Comparison of ENCODE assay signal across 8 cellular contexts in genomic region chr12:124588689-124589318, GRCh38. TPM values are rescaled to one million over a fixed set of nuclear protein-coding genes. Genes with fewer than 3 reads are reported as not detected.
DNase-seq lines count a peak whose midpoint lies in the region; ATAC-seq and TF ChIP-seq lines count a peak whose summit lies in the region.

No MANE protein-coding gene starts in this region.

- H3K27me3 ChIP-seq in breast epithelium = no peaks in the 10 kb centered on the region
- H3K27me3 ChIP-seq in uterus = no peaks in the 10 kb centered on the region

- H3K27me3 Mint-ChIP-seq in MCF 10A (ENCODE audit: insufficient read depth, unreplicated experiment) = no peaks in the 10 kb centered on the region

- H3K36me3 ChIP-seq in breast epithelium = no peaks in the 10 kb centered on the region
- no peaks in the 10 kb centered on the region for H3K36me3 ChIP-seq in uterus

- peak; percentile 14 for ATAC-seq in left lobe of liver
- no peak for ATAC-seq in HG03039 (IDR thresholded peaks at IDR 0.05; ENCODE audit: unreplicated experiment)
- ATAC-seq in HG02885 (IDR thresholded peaks at IDR 0.05; ENCODE audit: poor library complexity, unreplicated experiment) = no peak

- POLR2A ChIA-PET in MCF 10A (lab: Yijun Ruan, JAX) = interaction anchor here (0.7 kb wide), 1 partner anchor 19 kb away, joined by 3 read pairs; no protein-coding TSS in a partner anchor

- H3K9me3 ChIP-seq in breast epithelium (no peaks in the 10 kb centered on the region), uterus (no peaks in the 10 kb centered on the region)

- peaks cover 22% of the 10 kb centered on the region for H3K4me1 Mint-ChIP-seq in MCF 10A (ENCODE audit: insufficient read depth, unreplicated experiment)

- H3K27ac Mint-ChIP-seq in MCF 10A (ENCODE audit: low read depth, unreplicated experiment) = peak overlapping the region; percentile 70

- H3K4me1 ChIP-seq in breast epithelium (no peaks in the 10 kb centered on the region), uterus (no peaks in the 10 kb centered on the region)

- no peaks in the 10 kb centered on the region for H3K36me3 Mint-ChIP-seq in MCF 10A (ENCODE audit: insufficient read depth, unreplicated experiment)

- H3K9me3 Mint-ChIP-seq in MCF 10A (ENCODE audit: unreplicated experiment) = no peaks in the 10 kb centered on the region

- H3K27ac ChIP-seq in breast epithelium = peak overlapping the region in 1 of 2 donors; percentile 50
- H3K27ac ChIP-seq in uterus = peak overlapping the region; percentile 52 to 61

- DNase-seq in MCF 10A (ENCODE audit: unreplicated experiment) (peak; percentile 69), breast epithelium (ENCODE audit: low spot score in 2 of 2) (no peak), amniotic epithelial cell (ENCODE audit: low read depth) (peak; percentile 70), left lobe of liver (ENCODE audit: low spot score) (no peak), uterus (peak in 1 of 2 donors; percentile 56), NCI-H1092 (lab: John Stamatoyannopoulos, UW) (no peak)

- CTCF ChIA-PET in MCF 10A (lab: Yijun Ruan, JAX) = interaction anchor here (0.5 to 0.7 kb wide), 2 partner anchors 51 to 553 kb away, joined by 3 to 4 read pairs; no protein-coding TSS in a partner anchor

- no peak for TF ChIP-seq POLR2A in breast epithelium (IDR thresholded peaks at IDR 0.05)
- no peak for TF ChIP-seq POLR2A in uterus (IDR thresholded peaks at IDR 0.05)

- intact Hi-C loops in MCF 10A (cut with micrococcal nuclease) (no loop called here), breast epithelium (cut with DNase I; ENCODE audit: low total_unique reads) (no loop called here), uterus (cut with DNase I; ENCODE audit: low total_unique reads) (no loop called here)

- H3K4me3 Mint-ChIP-seq in MCF 10A (ENCODE audit: unreplicated experiment) = peak overlapping the region; percentile 32

- TF ChIP-seq CTCF in MCF 10A (IDR thresholded peaks at IDR 0.05; ENCODE audit: unreplicated experiment) (no peak), breast epithelium (IDR thresholded peaks at IDR 0.05) (no peak), uterus (IDR thresholded peaks at IDR 0.05) (no peak)

- BruUV-seq in MCF 10A (replicated peaks; lab: Mats Ljungman, UMichigan) = TSS peak; percentile 87

- H3K4me3 ChIP-seq in breast epithelium (no peak overlapping the region), uterus (no peak overlapping the region)

RNA-seq across cellular contexts. Expression of gene NCOR2, which starts 21.4 kb away (rescaled TPM):
- total RNA-seq in MCF 10A (2022) = 145 and 177 TPM in 2 replicates
- 10 to 100 TPM; 58.4 to 83.9 (median 71.7) TPM for total RNA-seq in breast epithelium
- 58.3 TPM for total RNA-seq in left lobe of liver
- total RNA-seq in uterus = 100 to 1,000 TPM in 2 of 4 donors, 10 to 100 TPM in 2; 65.1 to 436 (median 102) TPM

Comparison
In these comparisons a context has a peak if more than half of its experiments do, and no peak if none do; other contexts are left out.
1. DNase-seq: peak in MCF 10A (single experiment) and amniotic epithelial cell (single experiment); none in breast epithelium (0 of 2), left lobe of liver (single experiment) and NCI-H1092 (single experiment).